2 cellular contexts compared by ENCODE assay signal in genomic region chr12:51234533-51234932, GRCh38.
A peak's percentile ranks its signal among the peaks of the same experiment; 100 is the strongest.
TF ChIP-seq lines count a peak whose summit lies in the region.

No MANE protein-coding gene starts in this region.

TF ChIP-seq in SK-N-SH, 30 proteins besides CTCF, POLR2A, EP300 and RAD21 (continued from another document):
- no peak for TF ChIP-seq RXRA (IDR thresholded peaks at IDR 0.05; ENCODE audit: borderline replicate concordance, low read depth)
- peak; percentile 31; the same call in 1 of the 2 replicates for TF ChIP-seq NFIC (IDR thresholded peaks at IDR 0.05; ENCODE audit: borderline replicate concordance)
- TF ChIP-seq, protein P1, sequence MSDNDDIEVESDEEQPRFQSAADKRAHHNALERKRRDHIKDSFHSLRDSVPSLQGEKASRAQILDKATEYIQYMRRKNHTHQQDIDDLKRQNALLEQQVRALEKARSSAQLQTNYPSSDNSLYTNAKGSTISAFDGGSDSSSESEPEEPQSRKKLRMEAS (IDR thresholded peaks at IDR 0.05; ENCODE audit: low read depth) = no peak
- no peak for TF ChIP-seq SMC3 (IDR thresholded peaks at IDR 0.05; ENCODE audit: low read depth, low read length)
TF ChIP-seq in SK-N-SH: peak in this region for 2.

TF ChIP-seq in SK-N-SH treated with all-trans-retinoic acid at 6 μM for 48 hours, 23 proteins besides CTCF, POLR2A, EP300 and RAD21 (continued from another document):
- TF ChIP-seq, protein P2, sequence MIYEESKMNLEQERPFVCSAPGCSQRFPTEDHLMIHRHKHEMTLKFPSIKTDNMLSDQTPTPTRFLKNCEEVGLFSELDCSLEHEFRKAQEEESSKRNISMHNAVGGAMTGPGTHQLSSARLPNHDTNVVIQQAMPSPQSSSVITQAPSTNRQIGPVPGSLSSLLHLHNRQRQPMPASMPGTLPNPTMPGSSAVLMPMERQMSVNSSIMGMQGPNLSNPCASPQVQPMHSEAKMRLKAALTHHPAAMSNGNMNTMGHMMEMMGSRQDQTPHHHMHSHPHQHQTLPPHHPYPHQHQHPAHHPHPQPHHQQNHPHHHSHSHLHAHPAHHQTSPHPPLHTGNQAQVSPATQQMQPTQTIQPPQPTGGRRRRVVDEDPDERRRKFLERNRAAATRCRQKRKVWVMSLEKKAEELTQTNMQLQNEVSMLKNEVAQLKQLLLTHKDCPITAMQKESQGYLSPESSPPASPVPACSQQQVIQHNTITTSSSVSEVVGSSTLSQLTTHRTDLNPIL (CRISPR knock-in tag; IDR thresholded peaks at IDR 0.05; ENCODE audit: low read depth) = no peak
- TF ChIP-seq OSR1 (CRISPR knock-in tag; IDR thresholded peaks at IDR 0.05) = no peak
- TF ChIP-seq BACH2 (CRISPR knock-in tag; IDR thresholded peaks at IDR 0.05; ENCODE audit: borderline replicate concordance) = no peak
